Comparison of ENCODE assay signal across 24 cellular contexts in the genomic region with DNA sequence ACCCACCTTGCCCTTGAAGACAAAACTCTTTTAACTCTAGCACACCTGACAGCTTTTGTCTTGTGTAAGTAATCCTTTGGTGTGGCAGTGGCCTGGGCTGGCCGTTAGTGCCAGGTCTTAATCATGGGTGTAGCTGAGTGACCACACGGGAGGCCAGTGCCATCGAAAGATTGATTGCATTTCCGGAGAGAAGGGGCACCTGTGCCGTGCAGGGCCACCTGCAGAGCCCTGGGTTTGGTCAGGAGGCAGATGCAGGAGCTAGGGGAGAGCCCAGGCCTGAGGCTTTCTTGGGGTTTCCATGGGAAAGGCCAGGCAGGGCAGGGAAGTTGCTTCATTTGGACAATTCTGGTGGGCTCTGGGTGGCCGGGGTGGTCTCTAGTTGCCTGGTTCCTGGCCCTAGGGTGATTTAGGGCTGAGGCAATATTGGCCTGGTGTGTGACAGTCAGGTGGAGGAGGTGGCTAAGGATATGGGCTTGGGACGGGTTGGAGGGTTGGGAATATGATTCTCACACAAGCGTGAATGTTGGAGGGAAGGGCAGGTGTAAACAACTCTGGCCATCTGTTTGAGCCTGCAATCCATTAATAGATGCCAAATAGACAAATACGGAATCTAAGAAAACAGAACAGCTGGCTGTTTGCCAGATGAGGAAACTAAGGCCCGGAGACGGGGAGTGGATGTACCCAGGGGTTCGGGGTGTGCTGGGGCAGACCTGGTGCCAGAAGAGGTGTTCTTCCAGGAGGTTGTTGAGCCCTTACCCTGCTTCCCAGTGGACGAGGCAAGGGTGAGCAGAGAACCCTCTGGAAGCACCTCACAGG. TPM values are rescaled to one million over a fixed set of nuclear protein-coding genes. Genes with fewer than 3 reads are reported as not detected.
"Had no signal": no experiment of that assay in that cellular context is flagged by ENCODE, and none has a peak within 500 bp of the region (broad histone marks: within the 10 kb centered on the region; RNA-seq: fewer than 3 reads in every experiment).

No MANE protein-coding gene starts in this region.

- H3K9me3 ChIP-seq: gastroesophageal sphincter, lower lobe of right lung, stomach, thoracic aorta had no signal

- H3K36me3 Mint-ChIP-seq: mesothelial cell of epicardium had no signal

- H3K9me3 Mint-ChIP-seq: mesothelial cell of epicardium, neural crest cell had no signal

- H3K4me1 Mint-ChIP-seq: activated CD4-positive, alpha-beta T cell treated with anti-CD3 and anti-CD28 coated beads for 36 hours; mesothelial cell of epicardium had no signal

- ATAC-seq: activated CD4-positive, alpha-beta T cell treated with anti-CD3 and anti-CD28 coated beads for 36 hours; activated CD8-positive, alpha-beta T cell treated with anti-CD3 and anti-CD28 coated beads, Interleukin-2, amount 10 ng/mL, durations not matched to agents 7 days and 5 days; gastroesophageal sphincter; lower lobe of right lung had no signal

- DNase-seq: activated CD4-positive, alpha-beta T cell treated with anti-CD3 and anti-CD28 coated beads for 36 hours; activated CD8-positive, alpha-beta memory T cell treated with anti-CD3 and anti-CD28 coated beads, Interleukin-2, amount 50 U/mL, for 48 hours; activated CD8-positive, alpha-beta T cell treated with anti-CD3 and anti-CD28 coated beads, Interleukin-2, amount 10 ng/mL, durations not matched to agents 7 days and 5 days; aorta; effector CD4-positive, alpha-beta T cell; hippocampal formation; kidney glomerular epithelial cell; lower lobe of right lung; stimulated activated CD4-positive, alpha-beta T cell treated with anti-CD3 and anti-CD28 coated beads, Interleukin-15, amount 100 ng/mL, for 24 hours; stimulated activated CD4-positive, alpha-beta T cell treated with anti-CD3 and anti-CD28 coated beads, Interleukin-4, amount 100 ng/mL, for 24 hours; stomach; T1000 had no signal

- H3K4me3 ChIP-seq: coronary artery, gastroesophageal sphincter, lower lobe of right lung, stomach, thoracic aorta had no signal

- H3K36me3 ChIP-seq: gastroesophageal sphincter, lower lobe of right lung, stomach, thoracic aorta had no signal

- H3K27ac ChIP-seq: coronary artery, epithelial cell of prostate, gastroesophageal sphincter, lower lobe of right lung, parathyroid adenoma, stomach, thoracic aorta, VCaP had no signal

- H3K4me3 Mint-ChIP-seq: activated CD4-positive, alpha-beta T cell treated with anti-CD3 and anti-CD28 coated beads for 36 hours; activated CD8-positive, alpha-beta T cell treated with anti-CD3 and anti-CD28 coated beads, Interleukin-2, amount 10 ng/mL, durations not matched to agents 7 days and 5 days; mesothelial cell of epicardium; neural crest cell had no signal

- H3K4me1 ChIP-seq: gastroesophageal sphincter, lower lobe of right lung, parathyroid adenoma, stomach had no signal

- H3K27ac Mint-ChIP-seq: activated CD4-positive, alpha-beta T cell treated with anti-CD3 and anti-CD28 coated beads for 36 hours; activated CD8-positive, alpha-beta T cell treated with anti-CD3 and anti-CD28 coated beads, Interleukin-2, amount 10 ng/mL, durations not matched to agents 7 days and 5 days; mesothelial cell of epicardium had no signal

- H3K27me3 Mint-ChIP-seq: activated CD4-positive, alpha-beta T cell treated with anti-CD3 and anti-CD28 coated beads for 36 hours had no signal

RNA-seq across cellular contexts. Expression of gene DBH, which starts 4.6 kb away (rescaled TPM):
- total RNA-seq: activated CD4-positive, alpha-beta T cell treated with anti-CD3 and anti-CD28 coated beads for 36 hours; activated CD8-positive, alpha-beta T cell treated with anti-CD3 and anti-CD28 coated beads, Interleukin-2, amount 10 ng/mL, durations not matched to agents 7 days and 5 days; aorta; gastroesophageal sphincter; lower lobe of right lung; mesothelial cell of epicardium; renal cortical epithelial cell; skeletal muscle tissue; thoracic aorta; ureter had no signal
- polyA plus RNA-seq: aorta had no signal

RNA-seq across cellular contexts. Expression of gene FAM163B, which starts 31.6 kb away (rescaled TPM):
- total RNA-seq: activated CD4-positive, alpha-beta T cell treated with anti-CD3 and anti-CD28 coated beads for 36 hours; activated CD8-positive, alpha-beta T cell treated with anti-CD3 and anti-CD28 coated beads, Interleukin-2, amount 10 ng/mL, durations not matched to agents 7 days and 5 days; aorta; gastroesophageal sphincter; lower lobe of right lung; myocyte; neural crest cell; renal cortical epithelial cell; skeletal muscle tissue; stomach; thoracic aorta; ureter had no signal
- polyA plus RNA-seq: aorta, stomach had no signal
